Comparison of ENCODE assay signal across 8 cellular contexts in genomic region chr4:15778191-15778741, GRCh38. TPM values are rescaled to one million over a fixed set of nuclear protein-coding genes. Genes with fewer than 3 reads are reported as not detected.
DNase-seq lines count a peak whose midpoint lies in the region; ATAC-seq and TF ChIP-seq lines count a peak whose summit lies in the region.

Gene CD38 (plus strand): TSS chr4:15778328. CDS start chr4:15778415, 87 bp downstream.

- no peaks in the 10 kb centered on the region for H3K9me3 ChIP-seq in esophagus squamous epithelium
- no peaks in the 10 kb centered on the region for H3K9me3 ChIP-seq in vagina

- H3K4me1 Mint-ChIP-seq in nephron progenitor cell: peaks cover 11% of the 10 kb centered on the region

- H3K27ac ChIP-seq in esophagus squamous epithelium (peak within 1 kb of the TSS in 3 of 4 donors; percentile 36 to 37 (median 37)), vagina (peak within 1 kb of the TSS; percentile 20)

- H3K27me3 ChIP-seq in esophagus squamous epithelium (peaks cover 0 to 47% (median 0%) of the 10 kb centered on the region in 4 donors), vagina (no peaks in the 10 kb centered on the region)

- 27 to 41% methylated on average over 6 to 8 of the region's 36 CpGs for WGBS in esophagus squamous epithelium, 2 donors

- DNase-seq in CD1c-positive myeloid dendritic cell (ENCODE audit: extremely low spot score) (peak; percentile 27), esophagus squamous epithelium (lab: John Stamatoyannopoulos, UW) (no peak), nephron progenitor cell (peak; percentile 47), vagina (ENCODE audit: extremely low spot score in 2 of 2) (no peak), NCI-H2081 treated with DMSO at 0.1 percent for 48 hours (lab: John Stamatoyannopoulos, UW) (no peak)

- H3K4me3 Mint-ChIP-seq in nephron progenitor cell: peak within 1 kb of the TSS; percentile 84

- no peak within 1 kb of the TSS for H3K27ac Mint-ChIP-seq in nephron progenitor cell

- peaks cover 0 to 23% (median 8%) of the 10 kb centered on the region in 3 donors for H3K4me1 ChIP-seq in esophagus squamous epithelium
- peaks cover 22% of the 10 kb centered on the region for H3K4me1 ChIP-seq in vagina

- H3K36me3 ChIP-seq in esophagus squamous epithelium: no peaks in the 10 kb centered on the region
- no peaks in the 10 kb centered on the region for H3K36me3 ChIP-seq in vagina

- H3K36me3 Mint-ChIP-seq in nephron progenitor cell (ENCODE audit: low read depth): no peaks in the 10 kb centered on the region

- peaks cover 91% of the 10 kb centered on the region for H3K27me3 Mint-ChIP-seq in nephron progenitor cell (ENCODE audit: low read depth, poor library complexity)

- ATAC-seq in GM19351 (IDR thresholded peaks at IDR 0.05; ENCODE audit: unreplicated experiment) (peak; percentile 73), HG03442 (IDR thresholded peaks at IDR 0.05; ENCODE audit: unreplicated experiment) (peak; percentile 60)
- peak; percentile 68 to 73 for ATAC-seq in activated CD4-positive, CD25-positive, alpha-beta regulatory T cell treated with anti-CD3 and anti-CD28 coated beads, Interleukin-2, amount 50 U/mL, for 24 hours

- intact Hi-C loops in esophagus squamous epithelium (cut with DNase I) (no loop called here), vagina (cut with DNase I) (no loop called here)

- peak in 1 of 4 donors; percentile 41 for TF ChIP-seq POLR2A in esophagus squamous epithelium (IDR thresholded peaks at IDR 0.05)
- no peak for TF ChIP-seq POLR2A in vagina (IDR thresholded peaks at IDR 0.05)

- H3K4me3 ChIP-seq in esophagus squamous epithelium (peak within 1 kb of the TSS; percentile 43 to 75 (median 55)), vagina (peak within 1 kb of the TSS; percentile 56 to 60)

- H3K9me3 Mint-ChIP-seq in nephron progenitor cell: no peaks in the 10 kb centered on the region

- TF ChIP-seq CTCF in esophagus squamous epithelium (IDR thresholded peaks at IDR 0.05): no peak
- no peak for TF ChIP-seq CTCF in nephron progenitor cell (IDR thresholded peaks at IDR 0.05)
- TF ChIP-seq CTCF in vagina (IDR thresholded peaks at IDR 0.05): no peak

RNA-seq across cellular contexts. Expression of gene CD38, which starts in this region (rescaled TPM):
- total RNA-seq in esophagus squamous epithelium (1 to 10 TPM; 1.1 to 2.5 (median 1.9) TPM), vagina (1.2 TPM)

Comparison
In these comparisons a context has a peak if more than half of its experiments do, and no peak if none do; other contexts are left out.
1. DNase-seq: peak in CD1c-positive myeloid dendritic cell (single experiment) and nephron progenitor cell (single experiment); none in esophagus squamous epithelium (single experiment), vagina (0 of 2) and NCI-H2081 treated with DMSO at 0.1 percent for 48 hours (single experiment).
2. Peak in every context shown above with its lines, with median percentiles within 50 percentile points of each other: ATAC-seq.